Comparison of ENCODE assay signal across 11 cellular contexts in genomic region chr1:54403377-54403776, GRCh38. TPM values are rescaled to one million over a fixed set of nuclear protein-coding genes. Genes with fewer than 3 reads are reported as not detected.
DNase-seq lines count a peak whose midpoint lies in the region; ATAC-seq and TF ChIP-seq lines count a peak whose summit lies in the region.
"Had no signal": no experiment of that assay in that cellular context is flagged by ENCODE, and none has a peak within 500 bp of the region (broad histone marks: within the 10 kb centered on the region; RNA-seq: fewer than 3 reads in every experiment).

No MANE protein-coding gene starts in this region.

- H3K9ac ChIP-seq in fibroblast of lung (ENCODE audit: insufficient read depth, low read length), result no peak overlapping the region

- TF ChIP-seq CTCF in RWPE1 (conservative IDR thresholded peaks at IDR 0.05; ENCODE audit: low read depth), result no peak
- TF ChIP-seq CTCF in fibroblast of lung (conservative IDR thresholded peaks at IDR 0.05 in 1 of 2, IDR thresholded peaks at IDR 0.05 in 1 of 2; ENCODE audit: low read depth in 1 of 2, low read length in 2 of 2), result no peak
- no peak for TF ChIP-seq CTCF in sigmoid colon (IDR thresholded peaks at IDR 0.05)

- peaks cover 16% of the 10 kb centered on the region for H3K79me2 ChIP-seq in fibroblast of lung (ENCODE audit: control insufficient read depth, insufficient read depth, low read length)

- intact Hi-C loops in sigmoid colon (cut with DNase I), result loop anchor here (5.0 kb wide), 2 partner anchors 36 to 76 kb away; no protein-coding TSS in a partner anchor

- POLR2A ChIA-PET in RWPE1 (lab: Yijun Ruan, JAX; ENCODE audit: low non-redundant PET), result no interaction called here

- CTCF ChIA-PET in RWPE1 (lab: Yijun Ruan, JAX), result interaction anchor here (0.6 kb wide), 1 partner anchor 398 kb away, joined by 4 read pairs; the partner anchor contains the start of gene TTC22

- WGBS in sigmoid colon, 2 donors, result 73 to 87% methylated on average over 8 of the region's 8 CpGs

- H3K4me3 ChIP-seq in fibroblast of lung (replicated peaks in 1 of 4; ENCODE audit: control extremely low read depth in 1 of 4, insufficient read depth in 1 of 4, low read depth in 3 of 4, low read length in 4 of 4), result peak overlapping the region; percentile 8 to 76 (median 28)
- H3K4me3 ChIP-seq in sigmoid colon, result peak overlapping the region in 3 of 4 donors; percentile 75 to 99 (median 90)
- H3K4me3 ChIP-seq: A549, PC-9 had no signal

- H3K27me3 ChIP-seq in fibroblast of lung (ENCODE audit: control insufficient read depth, insufficient read depth, low read length) (no peaks in the 10 kb centered on the region), sigmoid colon (no peaks in the 10 kb centered on the region)
- H3K27me3 ChIP-seq: adrenal gland had no signal

- DNase-seq in NCI-H2171 treated with DMSO at 0.1 percent for 48 hours (lab: John Stamatoyannopoulos, UW) (peak; percentile 42), NCI-H2171 (lab: John Stamatoyannopoulos, UW) (no peak), RWPE1 (ENCODE audit: low spot score) (no peak), fibroblast of lung (ENCODE audit: low read depth in 2 of 2) (no peak), sigmoid colon (no peak), NCI-H1694 treated with DMSO at 0.1 percent for 48 hours (lab: John Stamatoyannopoulos, UW) (no peak), left lobe of liver (ENCODE audit: low spot score) (no peak)
- no peak for DNase-seq in stimulated activated CD4-positive, alpha-beta T cell treated with anti-CD3 and anti-CD28 coated beads, Interleukin-1b, Interleukin-23, amount 100 ng/mL, for 48 hours
- DNase-seq: adrenal gland had no signal

- H3K9me3 ChIP-seq in fibroblast of lung (ENCODE audit: control insufficient read depth, insufficient read depth, low read depth, low read length) (no peaks in the 10 kb centered on the region), sigmoid colon (no peaks in the 10 kb centered on the region)
- H3K9me3 ChIP-seq: A549, adrenal gland had no signal

- no peak for ATAC-seq in left lobe of liver
- ATAC-seq: A549 had no signal

- H2AFZ ChIP-seq in fibroblast of lung (ENCODE audit: low read length), result no peak overlapping the region
- H2AFZ ChIP-seq: PC-9 had no signal

- peak overlapping the region; percentile 81 for H3K4me2 ChIP-seq in fibroblast of lung (ENCODE audit: extremely low read depth, insufficient read depth, low read length)
- H3K4me2 ChIP-seq: A549, PC-9 had no signal

- no peak for TF ChIP-seq EP300 in sigmoid colon (IDR thresholded peaks at IDR 0.05)

- no peaks in the 10 kb centered on the region for H4K20me1 ChIP-seq in fibroblast of lung (ENCODE audit: control insufficient read depth, extremely low read depth, insufficient read depth, low read length)

- no peak for TF ChIP-seq POLR2A in sigmoid colon (IDR thresholded peaks at IDR 0.05)

- H3K4me1 ChIP-seq in fibroblast of lung (ENCODE audit: control insufficient read depth, extremely low read depth, insufficient read depth, low read length), result peaks cover 4% of the 10 kb centered on the region
- peaks cover 0 to 53% (median 38%) of the 10 kb centered on the region in 4 donors for H3K4me1 ChIP-seq in sigmoid colon

- H3K27ac ChIP-seq in RWPE1 (peak overlapping the region; percentile 41), fibroblast of lung (ENCODE audit: insufficient read depth, low read length) (no peak overlapping the region), sigmoid colon (peak overlapping the region in 3 of 4 donors; percentile 96 to 100 (median 99))
- H3K27ac ChIP-seq: A549, PC-9 had no signal

- peaks cover 6% of the 10 kb centered on the region for H3K36me3 ChIP-seq in fibroblast of lung (ENCODE audit: control insufficient read depth, insufficient read depth, low read length)
- peaks cover 0 to 41% (median 23%) of the 10 kb centered on the region in 4 donors for H3K36me3 ChIP-seq in sigmoid colon

RNA-seq across cellular contexts. Expression of gene SSBP3, which starts 2.8 kb away (rescaled TPM):
- total RNA-seq in fibroblast of lung (6.9 and 9.4 TPM in 2 replicates), sigmoid colon (10 to 100 TPM; 27.4 to 38.5 (median 34.8) TPM), left lobe of liver (21.7 TPM)
- polyA plus RNA-seq in fibroblast of lung (26.4 and 32.2 TPM in 2 replicates), sigmoid colon (10 to 100 TPM; 40.1 to 62.5 (median 41.8) TPM)
- polyA plus RNA-seq in fibroblast of lung (2012), result 46.0 and 46.1 TPM in 2 replicates
- 30.2 and 62.8 TPM in 2 replicates for polyA minus RNA-seq in fibroblast of lung (ENCODE audit: low replicate concordance)
